ENCODE assay signal across 7 cellular contexts in the genomic region with DNA sequence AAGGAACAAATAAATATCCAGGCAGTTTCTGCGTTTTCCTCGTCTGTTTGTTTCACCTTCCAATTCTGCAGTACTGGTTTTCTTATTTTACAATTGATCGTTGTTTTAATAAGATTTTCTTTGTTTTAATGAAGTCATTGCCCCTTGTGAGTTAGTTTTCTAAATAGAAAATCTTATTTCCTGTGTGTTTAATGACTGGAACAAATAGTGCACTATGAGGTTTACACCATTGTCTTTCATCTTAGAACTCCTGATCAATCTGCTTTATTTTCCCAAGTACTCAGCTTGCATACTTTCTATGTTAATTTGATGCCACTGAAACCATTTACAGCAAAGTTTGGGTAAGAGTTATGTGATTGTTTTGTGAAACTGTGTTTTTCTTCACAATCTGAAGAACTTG. TPM values are rescaled to one million over a fixed set of nuclear protein-coding genes. Genes with fewer than 3 reads are reported as not detected.
DNase-seq lines count a peak whose midpoint lies in the region; ATAC-seq and FAIRE-seq lines count a peak whose summit lies in the region.

No MANE protein-coding gene starts in this region.

- H3K9me3 ChIP-seq in adipocyte (ENCODE audit: control insufficient read depth, low read length) = no peaks in the 10 kb centered on the region

- H3K36me3 Mint-ChIP-seq in IgD-negative memory B cell = peaks cover 2% of the 10 kb centered on the region
- peaks cover 5 to 16% (median 10%) of the 10 kb centered on the region in 3 donors for H3K36me3 Mint-ChIP-seq in immature natural killer cell
- H3K36me3 Mint-ChIP-seq in stimulated activated naive B cell treated with anti-CD40 and anti-IgM and Interleukin-4, amounts not matched to agents 10 μg/mL and 1 μg/mL and 100 μg/mL, for 72 hours = peaks cover 10 to 19% of the 10 kb centered on the region in 2 donors

- DNase-seq in adipocyte (ENCODE audit: low read depth) (peak; percentile 22), immature natural killer cell (no peak), frontal cortex (ENCODE audit: low spot score in 2 of 2) (no peak)
- no peak for DNase-seq in stimulated activated naive B cell treated with anti-CD40 and anti-IgM and Interleukin-4, amounts not matched to agents 10 μg/mL and 1 μg/mL and 100 μg/mL, for 72 hours

- no peak for ATAC-seq in stimulated activated naive B cell treated with anti-CD40 and anti-IgM and Interleukin-4, amounts not matched to agents 10 μg/mL and 1 μg/mL and 100 μg/mL, for 72 hours (replicated peaks)
- ATAC-seq in GM19035 (IDR thresholded peaks at IDR 0.05; ENCODE audit: unreplicated experiment) (no peak), GM21381 (IDR thresholded peaks at IDR 0.05; ENCODE audit: unreplicated experiment) (no peak)

- H3K27ac Mint-ChIP-seq in IgD-negative memory B cell (peak overlapping the region; percentile 82 to 96 (median 90)), immature natural killer cell (peak overlapping the region; percentile 91 to 98 (median 96))
- H3K27ac Mint-ChIP-seq in stimulated activated naive B cell treated with anti-CD40 and anti-IgM and Interleukin-4, amounts not matched to agents 10 μg/mL and 1 μg/mL and 100 μg/mL, for 72 hours = peak overlapping the region; percentile 99

- H3K4me3 Mint-ChIP-seq in IgD-negative memory B cell (peak overlapping the region; percentile 92 to 97 (median 95)), immature natural killer cell (peak overlapping the region; percentile 91 to 97 (median 94))
- H3K4me3 Mint-ChIP-seq in stimulated activated naive B cell treated with anti-CD40 and anti-IgM and Interleukin-4, amounts not matched to agents 10 μg/mL and 1 μg/mL and 100 μg/mL, for 72 hours = peak overlapping the region; percentile 94 to 95

- FAIRE-seq in frontal cortex (lab: Jason Lieb, UNC) = no peak

- no peaks in the 10 kb centered on the region for H3K27me3 ChIP-seq in adipocyte (replicated peaks; ENCODE audit: control insufficient read depth, insufficient read depth, low read length)

- no peaks in the 10 kb centered on the region for H3K36me3 ChIP-seq in adipocyte (ENCODE audit: control insufficient read depth, insufficient read depth, low read length, severe bottlenecking)

- peak overlapping the region; percentile 95 for H3K4me3 ChIP-seq in adipocyte (ENCODE audit: low read length)

- H3K9ac ChIP-seq in adipocyte (ENCODE audit: low read length) = peak overlapping the region; percentile 89

- H3K27me3 Mint-ChIP-seq in IgD-negative memory B cell (peaks cover 26% of the 10 kb centered on the region), immature natural killer cell (ENCODE audit: low read depth in 3 of 3) (peaks cover 8 to 18% (median 9%) of the 10 kb centered on the region in 3 donors)
- peaks cover 14 to 18% of the 10 kb centered on the region in 2 donors for H3K27me3 Mint-ChIP-seq in stimulated activated naive B cell treated with anti-CD40 and anti-IgM and Interleukin-4, amounts not matched to agents 10 μg/mL and 1 μg/mL and 100 μg/mL, for 72 hours

- peaks cover 0 to 3% (median 0%) of the 10 kb centered on the region in 3 donors for H3K9me3 Mint-ChIP-seq in IgD-negative memory B cell
- no peaks in the 10 kb centered on the region for H3K9me3 Mint-ChIP-seq in immature natural killer cell
- peaks cover 2 to 6% of the 10 kb centered on the region in 2 donors for H3K9me3 Mint-ChIP-seq in stimulated activated naive B cell treated with anti-CD40 and anti-IgM and Interleukin-4, amounts not matched to agents 10 μg/mL and 1 μg/mL and 100 μg/mL, for 72 hours

- peaks cover 8 to 20% (median 19%) of the 10 kb centered on the region in 3 donors for H3K4me1 Mint-ChIP-seq in IgD-negative memory B cell
- peaks cover 48 to 66% of the 10 kb centered on the region in 2 donors for H3K4me1 Mint-ChIP-seq in immature natural killer cell
- H3K4me1 Mint-ChIP-seq in stimulated activated naive B cell treated with anti-CD40 and anti-IgM and Interleukin-4, amounts not matched to agents 10 μg/mL and 1 μg/mL and 100 μg/mL, for 72 hours = peaks cover 19 to 30% of the 10 kb centered on the region in 2 donors

- H3K4me1 ChIP-seq in adipocyte (ENCODE audit: control insufficient read depth, insufficient read depth, low read length) = peaks cover 15% of the 10 kb centered on the region

RNA-seq across cellular contexts. Expression of gene PLEKHA1, which starts 1.3 kb away (rescaled TPM):
- polyA plus RNA-seq in IgD-negative memory B cell = 24.0 TPM
- 100 to 1,000 TPM; 134 to 142 (median 140) TPM for polyA plus RNA-seq in immature natural killer cell
- total RNA-seq in frontal cortex = 29.8 TPM
